8 cellular contexts compared by ENCODE assay signal in the genomic region with DNA sequence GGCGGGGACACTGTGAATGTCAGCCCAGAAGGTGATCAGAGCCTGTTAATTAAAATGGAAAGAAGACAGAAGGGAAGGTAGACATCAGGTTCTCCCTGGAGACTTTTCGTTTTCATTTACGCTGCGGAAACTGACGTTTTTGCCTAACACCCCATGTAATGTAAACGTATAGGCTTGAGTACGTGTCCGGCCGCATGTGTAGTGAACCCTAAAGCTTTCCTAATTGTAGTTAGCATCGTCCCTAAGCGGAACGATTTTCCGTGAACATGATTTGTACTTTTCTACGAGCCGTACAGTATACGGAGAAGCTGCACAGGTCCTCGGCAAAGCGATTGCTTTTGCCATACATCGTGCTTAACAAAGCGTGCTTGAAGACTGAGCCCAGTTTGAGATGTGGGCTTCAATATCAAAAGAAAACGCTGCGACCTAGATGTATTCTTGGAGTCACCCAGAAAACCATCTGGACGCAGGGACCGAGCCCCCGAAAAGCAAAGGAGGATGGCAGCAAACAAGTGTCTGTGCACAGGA. TPM values are rescaled to one million over a fixed set of nuclear protein-coding genes. Genes with fewer than 3 reads are reported as not detected.
A peak's percentile ranks its signal among the peaks of the same experiment; 100 is the strongest.
DNase-seq lines count a peak whose midpoint lies in the region; FAIRE-seq and TF ChIP-seq lines count a peak whose summit lies in the region.

No MANE protein-coding gene starts in this region.

- CTCF ChIA-PET in HEK293 (lab: Yijun Ruan, JAX): interaction anchor here (0.6 to 0.7 kb wide), 2 partner anchors 78 to 404 kb away, joined by 3 to 4 read pairs; no protein-coding TSS in a partner anchor

- in situ Hi-C loops in GM13977 (cut with MboI; ENCODE audit: low pct_unique_long_range_greater_than_20kb, low sequenced_read_pairs, unreplicated experiment): no loop called here

- peak overlapping the region; percentile 63 for H3K4me3 ChIP-seq in HEK293 (ENCODE audit: low read depth, low read length)
- H3K4me3 ChIP-seq in SJCRH30: peak overlapping the region; percentile 83
- H3K4me3 ChIP-seq in fibroblast of villous mesenchyme (ENCODE audit: low read depth, low read length): peak overlapping the region; percentile 97
- H3K4me3 ChIP-seq in small intestine (ENCODE audit: low read depth in 1 of 2, low read length in 2 of 2): peak overlapping the region; percentile 54 to 82

- POLR2A ChIA-PET in HEK293 (lab: Yijun Ruan, JAX): no interaction called here

- H3K27me3 ChIP-seq in SJCRH30 (no peaks in the 10 kb centered on the region), small intestine (ENCODE audit: control insufficient read depth in 2 of 2, insufficient read depth in 2 of 2, low read length in 2 of 2) (no peaks in the 10 kb centered on the region)

- H3K27ac ChIP-seq in HEK293 (ENCODE audit: extremely low read depth, low read depth, low read length) (peak overlapping the region; percentile 61), SJCRH30 (peak overlapping the region; percentile 80), small intestine (ENCODE audit: low read depth in 1 of 2, low read length in 1 of 2) (peak overlapping the region in 1 of 2 donors; percentile 77)

- TF ChIP-seq CTCF in HEK293 (tag by site-specific recombination; IDR thresholded peaks at IDR 0.05) (no peak), fibroblast of villous mesenchyme (IDR thresholded peaks at IDR 0.05; ENCODE audit: insufficient read depth, low read depth, low read length) (no peak), GM13977 (IDR thresholded peaks at IDR 0.05; ENCODE audit: extremely low read depth, insufficient read depth, missing control alignments) (no peak)

- FAIRE-seq in GM12891 (lab: Jason Lieb, UNC): no peak
- no peak for FAIRE-seq in small intestine (lab: Jason Lieb, UNC)

- H3K4me1 ChIP-seq in HEK293 (ENCODE audit: control insufficient read depth, insufficient read depth, low read length) (peaks cover 3% of the 10 kb centered on the region; the same call in 1 of the 2 replicates), SJCRH30 (no peaks in the 10 kb centered on the region), small intestine (ENCODE audit: control insufficient read depth in 2 of 2, insufficient read depth in 1 of 2, low read depth in 1 of 2, low read length in 1 of 2) (peaks cover 5 to 7% of the 10 kb centered on the region in 2 donors)

- DNase-seq in GM12891 (ENCODE audit: insufficient read length, low spot score) (no peak), SJCRH30 (no peak), fibroblast of villous mesenchyme (ENCODE audit: low read depth) (no peak), small intestine (no peak), NCI-H446 treated with DMSO at 0.1 percent for 48 hours (lab: John Stamatoyannopoulos, UW) (no peak), NCI-H187 treated with DMSO at 0.1 percent for 48 hours (lab: John Stamatoyannopoulos, UW) (no peak), GM13977 (ENCODE audit: low spot score) (no peak)

- TF ChIP-seq POLR2A in GM12891 (IDR thresholded peaks at IDR 0.05; ENCODE audit: low read depth, low read length): peak; percentile 60; the same call in 1 of the 2 replicates

- whole genome bisulfite sequencing in small intestine, 3 donors: 0 to 1% (median 0%) methylated on average over 25 of the region's 25 CpGs

- H3K36me3 ChIP-seq in HEK293 (ENCODE audit: control insufficient read depth in 2 of 2, insufficient read depth in 1 of 2, low read length in 2 of 2) (peaks cover 0 to 30% of the 10 kb centered on the region in 2 experiments; a peak in 1 of 3 replicates), SJCRH30 (no peaks in the 10 kb centered on the region), small intestine (ENCODE audit: control insufficient read depth in 2 of 2, insufficient read depth in 2 of 2, low read length in 2 of 2) (no peaks in the 10 kb centered on the region)

- no peaks in the 10 kb centered on the region for H3K9me3 ChIP-seq in HEK293 (ENCODE audit: control insufficient read depth, insufficient read depth, low read depth, low read length)
- no peaks in the 10 kb centered on the region for H3K9me3 ChIP-seq in SJCRH30 (replicated peaks)
- no peaks in the 10 kb centered on the region for H3K9me3 ChIP-seq in small intestine (ENCODE audit: control insufficient read depth, low read depth)

TF ChIP-seq in GM12891, 5 proteins besides CTCF, POLR2A, EP300 and RAD21:
- TF ChIP-seq SPI1 (IDR thresholded peaks at IDR 0.05; ENCODE audit: low read depth, low read length): no peak
- no peak for TF ChIP-seq POU2F2 (IDR thresholded peaks at IDR 0.05; ENCODE audit: low read depth, low read length)
- no peak for TF ChIP-seq TAF1 (IDR thresholded peaks at IDR 0.05; ENCODE audit: low read depth, low read length)
- TF ChIP-seq PAX5 (IDR thresholded peaks at IDR 0.05; ENCODE audit: insufficient read depth, low read length, severe bottlenecking): no peak
- TF ChIP-seq POLR2AphosphoS5 (IDR thresholded peaks at IDR 0.05; ENCODE audit: low read depth, low read length): no peak; the same call in 1 of the 2 replicates

TF ChIP-seq in HEK293, 187 proteins besides CTCF, POLR2A, EP300 and RAD21:
- TF ChIP-seq ZNF664 (tag by site-specific recombination; IDR thresholded peaks at IDR 0.05): 0 out of 2 replicates have a peak, but pooled peaks have one; percentile 29
- TF ChIP-seq GLI4 (tag by site-specific recombination; IDR thresholded peaks at IDR 0.05): no peak
- no peak for TF ChIP-seq ZNF548 (tag by site-specific recombination; IDR thresholded peaks at IDR 0.05)
- peak; percentile 89 for TF ChIP-seq ZSCAN16 (tag by site-specific recombination; IDR thresholded peaks at IDR 0.05)
- TF ChIP-seq ZBTB48 (tag by site-specific recombination; IDR thresholded peaks at IDR 0.05): peak; percentile 76
- peak; percentile 91 for TF ChIP-seq ZNF335 (tag by site-specific recombination; conservative IDR thresholded peaks at IDR 0.05)
- TF ChIP-seq OVOL3 (tag by site-specific recombination; IDR thresholded peaks at IDR 0.05): no peak
- TF ChIP-seq, protein P1, sequence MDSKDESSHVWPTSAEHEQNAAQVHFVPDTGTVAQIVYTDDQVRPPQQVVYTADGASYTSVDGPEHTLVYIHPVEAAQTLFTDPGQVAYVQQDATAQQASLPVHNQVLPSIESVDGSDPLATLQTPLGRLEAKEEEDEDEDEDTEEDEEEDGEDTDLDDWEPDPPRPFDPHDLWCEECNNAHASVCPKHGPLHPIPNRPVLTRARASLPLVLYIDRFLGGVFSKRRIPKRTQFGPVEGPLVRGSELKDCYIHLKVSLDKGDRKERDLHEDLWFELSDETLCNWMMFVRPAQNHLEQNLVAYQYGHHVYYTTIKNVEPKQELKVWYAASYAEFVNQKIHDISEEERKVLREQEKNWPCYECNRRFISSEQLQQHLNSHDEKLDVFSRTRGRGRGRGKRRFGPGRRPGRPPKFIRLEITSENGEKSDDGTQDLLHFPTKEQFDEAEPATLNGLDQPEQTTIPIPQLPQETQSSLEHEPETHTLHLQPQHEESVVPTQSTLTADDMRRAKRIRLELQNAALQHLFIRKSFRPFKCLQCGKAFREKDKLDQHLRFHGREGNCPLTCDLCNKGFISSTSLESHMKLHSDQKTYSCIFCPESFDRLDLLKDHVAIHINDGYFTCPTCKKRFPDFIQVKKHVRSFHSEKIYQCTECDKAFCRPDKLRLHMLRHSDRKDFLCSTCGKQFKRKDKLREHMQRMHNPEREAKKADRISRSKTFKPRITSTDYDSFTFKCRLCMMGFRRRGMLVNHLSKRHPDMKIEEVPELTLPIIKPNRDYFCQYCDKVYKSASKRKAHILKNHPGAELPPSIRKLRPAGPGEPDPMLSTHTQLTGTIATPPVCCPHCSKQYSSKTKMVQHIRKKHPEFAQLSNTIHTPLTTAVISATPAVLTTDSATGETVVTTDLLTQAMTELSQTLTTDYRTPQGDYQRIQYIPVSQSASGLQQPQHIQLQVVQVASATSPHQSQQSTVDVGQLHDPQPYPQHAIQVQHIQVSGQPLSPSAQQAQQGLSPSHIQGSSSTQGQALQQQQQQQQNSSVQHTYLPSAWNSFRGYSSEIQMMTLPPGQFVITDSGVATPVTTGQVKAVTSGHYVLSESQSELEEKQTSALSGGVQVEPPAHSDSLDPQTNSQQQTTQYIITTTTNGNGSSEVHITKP (tag by site-specific recombination; IDR thresholded peaks at IDR 0.05): peak; percentile 96
TF ChIP-seq in HEK293: peak in this region for 5.

RNA-seq across cellular contexts. Expression of gene TIMM21, which starts 0.3 kb away (rescaled TPM):
- 32.5 TPM for polyA plus RNA-seq in GM12891 (2012; ENCODE audit: low read depth, missing spikeins)
- total RNA-seq in SJCRH30 (2014; rRNA removed; shearing (Covaris generic)): 48.8 and 59.4 TPM in 2 replicates
- total RNA-seq in fibroblast of villous mesenchyme: 17.1 and 20.7 TPM in 2 replicates
- 10 to 100 TPM in 2 of 3 donors, 1 to 10 TPM in 1; 9.2 to 31.2 (median 14.3) TPM for polyA plus RNA-seq in small intestine

RNA-seq across cellular contexts. Expression of gene FBXO15, which starts 1.0 kb away (rescaled TPM):
- polyA plus RNA-seq in GM12891 (2012; ENCODE audit: low read depth, missing spikeins): 0.33 TPM
- total RNA-seq in SJCRH30 (2014; rRNA removed; shearing (Covaris generic)): 0.36 TPM in 1 of 2 replicates, not detected in the other
- 0.32 and 0.43 TPM in 2 replicates for total RNA-seq in fibroblast of villous mesenchyme
- under 1 TPM in 1 of 3 donors, not detected in 2; 0.28 TPM for polyA plus RNA-seq in small intestine
